ENCODE assay signal across 13 cellular contexts in genomic region chr19:18013210-18013609, GRCh38. TPM values are rescaled to one million over a fixed set of nuclear protein-coding genes. Genes with fewer than 3 reads are reported as not detected.
A peak's percentile ranks its signal among the peaks of the same experiment; 100 is the strongest.
DNase-seq lines count a peak whose midpoint lies in the region; ATAC-seq, FAIRE-seq and TF ChIP-seq lines count a peak whose summit lies in the region.
"Had no signal": no experiment of that assay in that cellular context is flagged by ENCODE, and none has a peak within 500 bp of the region (broad histone marks: within the 10 kb centered on the region; RNA-seq: fewer than 3 reads in every experiment).

No MANE protein-coding gene starts in this region.

- H3K9ac ChIP-seq in HepG2 (ENCODE audit: insufficient read depth, low read depth, low read length) (peak overlapping the region; percentile 57), subcutaneous abdominal adipose tissue (ENCODE audit: low read length in 5 of 5) (peak overlapping the region in 1 of 5 donors; percentile 23)

- in situ Hi-C loops in HepG2 (cut with HindIII; ENCODE audit: extremely low pct_ligation_motif_present, low pct_unique_long_range_greater_than_20kb) = no loop called here

- peaks cover 64% of the 10 kb centered on the region for H3K4me1 ChIP-seq in HepG2 (ENCODE audit: insufficient read depth, low read length)
- H3K4me1 ChIP-seq in subcutaneous abdominal adipose tissue (ENCODE audit: control insufficient read depth in 5 of 5, insufficient read depth in 5 of 5, low read length in 5 of 5) = peaks cover 4 to 63% (median 48%) of the 10 kb centered on the region in 5 donors

- intact Hi-C loops in HepG2 (cut with micrococcal nuclease; ENCODE audit: unreplicated experiment) = loop anchor here (1.0 kb wide), 1 partner anchor 9 kb away; no protein-coding TSS in a partner anchor

- H3K27me3 Mint-ChIP-seq in activated T-cell treated with anti-CD3 and anti-CD28 coated beads, Interleukin-2, amount 50 U/mL, for 4 hours (ENCODE audit: low read depth) = no peaks in the 10 kb centered on the region
- no peaks in the 10 kb centered on the region for H3K27me3 Mint-ChIP-seq in activated T-helper 17 cell treated with anti-CD3 and anti-CD28 coated beads, Interleukin-2, amount 50 U/mL, for 72 hours

- TF ChIP-seq EP300 in HepG2 (IDR thresholded peaks at IDR 0.05; ENCODE audit: low read depth in 2 of 2, low read length in 2 of 2) (no peak), HepG2 (CRISPR knock-in tag; IDR thresholded peaks at IDR 0.05; ENCODE audit: borderline replicate concordance) (no peak)

- peak overlapping the region; percentile 53 for H3K4me3 Mint-ChIP-seq in activated T-cell treated with anti-CD3 and anti-CD28 coated beads, Interleukin-2, amount 50 U/mL, for 4 hours
- H3K4me3 Mint-ChIP-seq in activated T-helper 17 cell treated with anti-CD3 and anti-CD28 coated beads, Interleukin-2, amount 50 U/mL, for 72 hours = peak overlapping the region; percentile 65

- H3K36me3 ChIP-seq in HepG2 (replicated peaks in 1 of 2; ENCODE audit: control insufficient read depth in 1 of 2, insufficient read depth in 2 of 2, low read length in 2 of 2) (peaks cover 5% of the 10 kb centered on the region in 2 experiments; a peak in 3 of 5 replicates), subcutaneous abdominal adipose tissue (ENCODE audit: control insufficient read depth in 5 of 5, insufficient read depth in 5 of 5, low read length in 5 of 5) (peaks cover 0 to 58% (median 53%) of the 10 kb centered on the region in 5 donors)

- H3K27me3 ChIP-seq in HepG2 (ENCODE audit: control insufficient read depth in 1 of 2, insufficient read depth in 2 of 2, low read length in 2 of 2) = no peaks in the 10 kb centered on the region
- H3K27me3 ChIP-seq in subcutaneous abdominal adipose tissue (ENCODE audit: control insufficient read depth in 5 of 5, insufficient read depth in 4 of 5, low read length in 5 of 5) = no peaks in the 10 kb centered on the region

- no peaks in the 10 kb centered on the region for H3K9me3 ChIP-seq in HepG2 (ENCODE audit: low read length)
- no peaks in the 10 kb centered on the region for H3K9me3 ChIP-seq in subcutaneous abdominal adipose tissue (ENCODE audit: control insufficient read depth in 5 of 5, low read length in 5 of 5)

- H3K27ac ChIP-seq in HepG2 (ENCODE audit: extremely low read length, insufficient read depth, low read length) (peak overlapping the region; percentile 74), subcutaneous abdominal adipose tissue (ENCODE audit: low read depth, low read length) (peak overlapping the region; percentile 25)
- H3K27ac ChIP-seq: epithelial cell of prostate had no signal

- no peak overlapping the region for H2AFZ ChIP-seq in HepG2 (ENCODE audit: low read length)

- BruUV-seq in HepG2 (replicated peaks; lab: Mats Ljungman, UMichigan) = no TSS peak

- no peak for TF ChIP-seq CTCF in HepG2 (CRISPR knock-in tag; IDR thresholded peaks at IDR 0.05)
- no peak for TF ChIP-seq CTCF in D721Med (IDR thresholded peaks at IDR 0.05; ENCODE audit: insufficient read depth, missing control alignments)

- H3K4me1 Mint-ChIP-seq in activated T-cell treated with anti-CD3 and anti-CD28 coated beads, Interleukin-2, amount 50 U/mL, for 4 hours (ENCODE audit: low read depth) = peaks cover 68% of the 10 kb centered on the region
- peaks cover 34% of the 10 kb centered on the region for H3K4me1 Mint-ChIP-seq in activated T-helper 17 cell treated with anti-CD3 and anti-CD28 coated beads, Interleukin-2, amount 50 U/mL, for 72 hours

- TF ChIP-seq POLR2A in HepG2 (IDR thresholded peaks at IDR 0.05; ENCODE audit: insufficient read depth in 1 of 2, low read depth in 2 of 2, low read length in 2 of 2) = no peak

- DNase-seq in activated T-cell treated with anti-CD3 and anti-CD28 coated beads, Interleukin-2, amount 50 U/mL, for 4 hours = no peak
- DNase-seq in activated T-cell treated with anti-CD3 and anti-CD28 coated beads, Interleukin-2, amount 50 U/mL, for 1 hour = no peak
- DNase-seq in HepG2 (ENCODE audit: low spot score) = no peak
- DNase-seq in nucleus accumbens (lab: John Stamatoyannopoulos, UW) = no peak
- DNase-seq in D721Med (ENCODE audit: insufficient read length, low spot score) = no peak
- DNase-seq in MV-4-11 (lab: John Stamatoyannopoulos, UW) = no peak
- DNase-seq: activated CD4-positive, alpha-beta T cell treated with anti-CD3 and anti-CD28 coated beads for 48 hours; aorta; NCI-H1436; NCI-H524 treated with DMSO at 0.1 percent for 48 hours had no signal

- peaks cover 29% of the 10 kb centered on the region for H3K36me3 Mint-ChIP-seq in activated T-cell treated with anti-CD3 and anti-CD28 coated beads, Interleukin-2, amount 50 U/mL, for 4 hours (ENCODE audit: insufficient read depth)
- H3K36me3 Mint-ChIP-seq in activated T-helper 17 cell treated with anti-CD3 and anti-CD28 coated beads, Interleukin-2, amount 50 U/mL, for 72 hours (ENCODE audit: low read depth) = peaks cover 76% of the 10 kb centered on the region

- no peak for FAIRE-seq in HepG2 (lab: Jason Lieb, UNC)
- FAIRE-seq in D721Med (lab: Jason Lieb, UNC) = no peak

- WGBS in HepG2 (ENCODE audit: low lambda C conversion rate) = 42% methylated on average over 8 of the region's 8 CpGs

- no peaks in the 10 kb centered on the region for H3K9me3 Mint-ChIP-seq in activated T-cell treated with anti-CD3 and anti-CD28 coated beads, Interleukin-2, amount 50 U/mL, for 4 hours
- H3K9me3 Mint-ChIP-seq in activated T-helper 17 cell treated with anti-CD3 and anti-CD28 coated beads, Interleukin-2, amount 50 U/mL, for 72 hours = no peaks in the 10 kb centered on the region

- H3K27ac Mint-ChIP-seq in activated T-helper 17 cell treated with anti-CD3 and anti-CD28 coated beads, Interleukin-2, amount 50 U/mL, for 72 hours = peak overlapping the region; percentile 87

- H3K4me3 ChIP-seq in HepG2 (replicated peaks in 1 of 3; ENCODE audit: insufficient read depth in 1 of 3, low read depth in 2 of 3, low read length in 3 of 3) (peak overlapping the region in 1 of 3 experiments; percentile 32; a peak in 2 of 6 replicates), subcutaneous abdominal adipose tissue (ENCODE audit: low read depth in 1 of 5, low read length in 5 of 5) (no peak overlapping the region)

- no peaks in the 10 kb centered on the region for H3K79me2 ChIP-seq in HepG2 (ENCODE audit: insufficient read depth, low read length)

- POLR2A ChIA-PET in HepG2 (lab: Yijun Ruan, JAX) = interaction anchor here (0.9 to 2.1 kb wide), 6 partner anchors 9 to 152 kb away, joined by 3 to 10 read pairs (median 4); no protein-coding TSS in a partner anchor

- peak overlapping the region; percentile 54 for H3K4me2 ChIP-seq in HepG2 (ENCODE audit: low read depth, low read length)

- TF ChIP-seq RAD21 in HepG2 (CRISPR knock-in tag; IDR thresholded peaks at IDR 0.05) = no peak

- CTCF ChIA-PET in HepG2 (lab: Yijun Ruan, JAX; ENCODE audit: low intra/inter-chr PET ratio, low total read pairs) = no interaction called here

- ATAC-seq in activated T-cell treated with anti-CD3 and anti-CD28 coated beads, Interleukin-2, amount 50 U/mL, for 4 hours = no peak
- no peak for ATAC-seq in activated T-helper 17 cell treated with anti-CD3 and anti-CD28 coated beads, Interleukin-2, amount 50 U/mL, for 72 hours (replicated peaks)
- ATAC-seq in HepG2 = no peak

- no peaks in the 10 kb centered on the region for H4K20me1 ChIP-seq in HepG2 (ENCODE audit: insufficient read depth, low read length)

RNA-seq across cellular contexts. Expression of gene ARRDC2, which starts 5.2 kb away (rescaled TPM):
- 10 to 100 TPM; 19.4 to 24.4 (median 22.4) TPM for total RNA-seq in activated T-cell treated with anti-CD3 and anti-CD28 coated beads, Interleukin-2, amount 50 U/mL, for 4 hours
- total RNA-seq in activated T-helper 17 cell treated with anti-CD3 and anti-CD28 coated beads, Interleukin-2, amount 50 U/mL, for 72 hours = 10 to 100 TPM; 32.0 to 98.0 TPM
- 1.7 and 2.1 TPM in 2 replicates for total RNA-seq in HepG2 (2016; rRNA removed; fragmentation: Illumina TruSeq; extraction: Trizol)
- total RNA-seq in HepG2 (2016; cell fraction: cytosol; rRNA removed; fragmentation: Illumina TruSeq; extraction: Trizol; ENCODE audit: low read depth) = 0.51 and 0.71 TPM in 2 replicates
- 1.5 and 2.6 TPM in 2 replicates for total RNA-seq in HepG2 (2016; cell fraction: insoluble cytoplasmic fraction; rRNA removed; fragmentation: Illumina TruSeq; extraction: Trizol)
- 1.7 TPM in 2 replicates for total RNA-seq in HepG2 (2016; cell fraction: membrane; rRNA removed; fragmentation: Illumina TruSeq; extraction: Trizol)
- 1.2 and 1.4 TPM in 2 replicates for total RNA-seq in HepG2 (2016; cell fraction: nucleus; rRNA removed; fragmentation: Illumina TruSeq; extraction: Trizol)
- 3.4 and 4.3 TPM in 2 replicates for polyA plus RNA-seq in HepG2 (2011; rRNA removed)
- 3.1 and 3.7 TPM in 2 replicates for polyA plus RNA-seq in HepG2 (2011; cell fraction: cytosol; rRNA removed)
- 10.9 and 11.3 TPM in 2 replicates for polyA plus RNA-seq in HepG2 (2011; cell fraction: nucleus; rRNA removed)
- polyA plus RNA-seq in HepG2 (2012) = 2.3 and 4.0 TPM in 2 replicates
- polyA plus RNA-seq in HepG2 (2016; cell fraction: cytosol; fragmentation: Illumina TruSeq; extraction: Trizol; ENCODE audit: low read depth) = 0.66 and 0.83 TPM in 2 replicates
- polyA plus RNA-seq in HepG2 (2016; cell fraction: insoluble cytoplasmic fraction; fragmentation: Illumina TruSeq; extraction: Trizol; ENCODE audit: low read depth) = 2.1 and 2.3 TPM in 2 replicates
- 1.2 and 1.6 TPM in 2 replicates for polyA plus RNA-seq in HepG2 (2016; cell fraction: membrane; fragmentation: Illumina TruSeq; extraction: Trizol; ENCODE audit: low read depth)
- polyA plus RNA-seq in HepG2 (2016; cell fraction: nucleus; fragmentation: Illumina TruSeq; extraction: Trizol; ENCODE audit: insufficient read depth, low read depth) = 3.6 and 6.3 TPM in 2 replicates
- polyA minus RNA-seq in HepG2 (2011; rRNA and poly(A)+ RNA removed; ENCODE audit: low replicate concordance) = 4.7 and 13.8 TPM in 2 replicates
- 1.2 and 2.5 TPM in 2 replicates for polyA minus RNA-seq in HepG2 (2011; cell fraction: cytosol; rRNA and poly(A)+ RNA removed)
- polyA minus RNA-seq in HepG2 (2011; cell fraction: nucleus; rRNA and poly(A)+ RNA removed) = 1.4 and 2.7 TPM in 2 replicates

RNA-seq across cellular contexts. Expression of gene KCNN1, which starts 46.3 kb away (rescaled TPM):
- total RNA-seq in activated T-cell treated with anti-CD3 and anti-CD28 coated beads, Interleukin-2, amount 50 U/mL, for 4 hours = under 1 TPM in 2 of 3 donors, not detected in 1; 0.24 to 0.32 TPM
- under 1 TPM; 0.50 to 0.61 TPM for total RNA-seq in activated T-helper 17 cell treated with anti-CD3 and anti-CD28 coated beads, Interleukin-2, amount 50 U/mL, for 72 hours
- total RNA-seq in HepG2 (2016; rRNA removed; fragmentation: Illumina TruSeq; extraction: Trizol) = 0.04 TPM in 1 of 2 replicates, not detected in the other
- total RNA-seq in HepG2 (2016; cell fraction: cytosol; rRNA removed; fragmentation: Illumina TruSeq; extraction: Trizol; ENCODE audit: low read depth) = not detected in 2 replicates
- total RNA-seq in HepG2 (2016; cell fraction: insoluble cytoplasmic fraction; rRNA removed; fragmentation: Illumina TruSeq; extraction: Trizol) = 0.09 TPM in 1 of 2 replicates, not detected in the other
- not detected in 2 replicates for total RNA-seq in HepG2 (2016; cell fraction: membrane; rRNA removed; fragmentation: Illumina TruSeq; extraction: Trizol)
- total RNA-seq in HepG2 (2016; cell fraction: nucleus; rRNA removed; fragmentation: Illumina TruSeq; extraction: Trizol) = not detected in 2 replicates
- polyA plus RNA-seq in HepG2 (2011; rRNA removed) = not detected in 2 replicates
- polyA plus RNA-seq in HepG2 (2011; cell fraction: cytosol; rRNA removed) = 0.05 TPM in 1 of 2 replicates, not detected in the other
- 0.14 TPM in 1 of 2 replicates, not detected in the other for polyA plus RNA-seq in HepG2 (2011; cell fraction: nucleus; rRNA removed)
- polyA plus RNA-seq in HepG2 (2012) = not detected in 2 replicates
- not detected in 2 replicates for polyA plus RNA-seq in HepG2 (2016; cell fraction: cytosol; fragmentation: Illumina TruSeq; extraction: Trizol; ENCODE audit: low read depth)
- not detected in 2 replicates for polyA plus RNA-seq in HepG2 (2016; cell fraction: insoluble cytoplasmic fraction; fragmentation: Illumina TruSeq; extraction: Trizol; ENCODE audit: low read depth)
- polyA plus RNA-seq in HepG2 (2016; cell fraction: membrane; fragmentation: Illumina TruSeq; extraction: Trizol; ENCODE audit: low read depth) = not detected in 2 replicates
- not detected in 2 replicates for polyA plus RNA-seq in HepG2 (2016; cell fraction: nucleus; fragmentation: Illumina TruSeq; extraction: Trizol; ENCODE audit: insufficient read depth, low read depth)
- 0.30 TPM in 1 of 2 replicates, not detected in the other for polyA minus RNA-seq in HepG2 (2011; rRNA and poly(A)+ RNA removed; ENCODE audit: low replicate concordance)
- polyA minus RNA-seq in HepG2 (2011; cell fraction: cytosol; rRNA and poly(A)+ RNA removed) = not detected in 2 replicates
- not detected in 2 replicates for polyA minus RNA-seq in HepG2 (2011; cell fraction: nucleus; rRNA and poly(A)+ RNA removed)
